In genomic region chr20:51529027-51529749, GRCh38 we compare ENCODE assay signal across 10 cellular contexts. TPM values are rescaled to one million over a fixed set of nuclear protein-coding genes. Genes with fewer than 3 reads are reported as not detected.
DNase-seq lines count a peak whose midpoint lies in the region; ATAC-seq and TF ChIP-seq lines count a peak whose summit lies in the region.
"Had no signal": no experiment of that assay in that cellular context is flagged by ENCODE, and none has a peak within 500 bp of the region (broad histone marks: within the 10 kb centered on the region; RNA-seq: fewer than 3 reads in every experiment).

No MANE protein-coding gene starts in this region.

- H3K27me3 Mint-ChIP-seq in activated CD4-positive, alpha-beta T cell treated with anti-CD3 and anti-CD28 coated beads, Interleukin-2, amount 10 ng/mL, durations not matched to agents 24 days and 14 days = no peaks in the 10 kb centered on the region

- peak overlapping the region; percentile 75 for H3K27ac ChIP-seq in fibroblast of lung (ENCODE audit: insufficient read depth, low read length)
- H3K27ac ChIP-seq: HL-60 had no signal

- no peak for TF ChIP-seq CTCF in fibroblast of lung (conservative IDR thresholded peaks at IDR 0.05 in 1 of 2, IDR thresholded peaks at IDR 0.05 in 1 of 2; ENCODE audit: low read depth in 1 of 2, low read length in 2 of 2)

- H3K9me3 ChIP-seq in fibroblast of lung (ENCODE audit: control insufficient read depth, insufficient read depth, low read depth, low read length) = no peaks in the 10 kb centered on the region

- peak overlapping the region; percentile 98 for H3K27ac Mint-ChIP-seq in activated CD4-positive, alpha-beta T cell treated with anti-CD3 and anti-CD28 coated beads, Interleukin-2, amount 10 ng/mL, durations not matched to agents 24 days and 14 days

- ATAC-seq in GM21786 (IDR thresholded peaks at IDR 0.05; ENCODE audit: unreplicated experiment) (peak; percentile 23), HG02884 (IDR thresholded peaks at IDR 0.05; ENCODE audit: unreplicated experiment) (no peak)

- no peaks in the 10 kb centered on the region for H3K36me3 ChIP-seq in fibroblast of lung (ENCODE audit: control insufficient read depth, insufficient read depth, low read length)

- H2AFZ ChIP-seq in fibroblast of lung (ENCODE audit: low read length) = no peak overlapping the region

- H3K4me2 ChIP-seq in fibroblast of lung (ENCODE audit: extremely low read depth, insufficient read depth, low read length) = peak overlapping the region; percentile 68

- no peaks in the 10 kb centered on the region for H3K79me2 ChIP-seq in fibroblast of lung (ENCODE audit: control insufficient read depth, insufficient read depth, low read length)

- H3K4me1 Mint-ChIP-seq in activated CD4-positive, alpha-beta T cell treated with anti-CD3 and anti-CD28 coated beads, Interleukin-2, amount 10 ng/mL, durations not matched to agents 24 days and 14 days = peaks cover 76% of the 10 kb centered on the region

- intact Hi-C loops in activated CD4-positive, alpha-beta T cell treated with anti-CD3 and anti-CD28 coated beads, Interleukin-2, amount 10 ng/mL, durations not matched to agents 24 days and 14 days (cut with micrococcal nuclease) = loop anchor here (2.0 to 5.0 kb wide), 3 partner anchors 142 to 548 kb away; no protein-coding TSS in a partner anchor

- H4K20me1 ChIP-seq in fibroblast of lung (ENCODE audit: control insufficient read depth, extremely low read depth, insufficient read depth, low read length) = no peaks in the 10 kb centered on the region

- H3K36me3 Mint-ChIP-seq in activated CD4-positive, alpha-beta T cell treated with anti-CD3 and anti-CD28 coated beads, Interleukin-2, amount 10 ng/mL, durations not matched to agents 24 days and 14 days (ENCODE audit: low read depth) = peaks cover 41% of the 10 kb centered on the region

- peak overlapping the region in 2 of 4 experiments; percentile 23 to 36 for H3K4me3 ChIP-seq in fibroblast of lung (replicated peaks in 1 of 4; ENCODE audit: control extremely low read depth in 1 of 4, insufficient read depth in 1 of 4, low read depth in 3 of 4, low read length in 4 of 4)
- H3K4me3 ChIP-seq: coronary artery had no signal

- H3K9ac ChIP-seq in fibroblast of lung (ENCODE audit: insufficient read depth, low read length) = peak overlapping the region; percentile 11

- H3K4me1 ChIP-seq in fibroblast of lung (ENCODE audit: control insufficient read depth, extremely low read depth, insufficient read depth, low read length) = peaks cover 23% of the 10 kb centered on the region

- no peak for DNase-seq in activated CD4-positive, alpha-beta T cell treated with anti-CD3 and anti-CD28 coated beads, Interleukin-2, amount 10 ng/mL, durations not matched to agents 24 days and 14 days
- DNase-seq in fibroblast of lung (ENCODE audit: low read depth in 2 of 2) (peak; percentile 56 to 60), kidney glomerular epithelial cell (lab: John Stamatoyannopoulos, UW) (no peak), ureter (ENCODE audit: low spot score) (no peak), T-helper 9 cell (no peak)
- peak; percentile 41 for DNase-seq in stimulated activated CD8-positive, alpha-beta memory T cell treated with anti-CD3 and anti-CD28 coated beads, Interleukin-4, amount 100 ng/mL, for 24 hours (ENCODE audit: low read depth)

- H3K9me3 Mint-ChIP-seq in activated CD4-positive, alpha-beta T cell treated with anti-CD3 and anti-CD28 coated beads, Interleukin-2, amount 10 ng/mL, durations not matched to agents 24 days and 14 days = no peaks in the 10 kb centered on the region

- peak overlapping the region; percentile 78 for H3K4me3 Mint-ChIP-seq in activated CD4-positive, alpha-beta T cell treated with anti-CD3 and anti-CD28 coated beads, Interleukin-2, amount 10 ng/mL, durations not matched to agents 24 days and 14 days

- H3K27me3 ChIP-seq in fibroblast of lung (ENCODE audit: control insufficient read depth, insufficient read depth, low read length) = no peaks in the 10 kb centered on the region

RNA-seq across cellular contexts. Expression of gene NFATC2, which starts 13.3 kb away (rescaled TPM):
- 65.0 and 66.4 TPM in 2 replicates for total RNA-seq in activated CD4-positive, alpha-beta T cell treated with anti-CD3 and anti-CD28 coated beads, Interleukin-2, amount 10 ng/mL, durations not matched to agents 24 days and 14 days
- under 0.01 and 0.50 TPM in 2 replicates for total RNA-seq in fibroblast of lung
- 0.11 and 1.2 TPM in 2 replicates for polyA plus RNA-seq in fibroblast of lung
- 0.24 and 2.2 TPM in 2 replicates for polyA plus RNA-seq in fibroblast of lung (2012)
- polyA minus RNA-seq in fibroblast of lung (ENCODE audit: low replicate concordance) = 0.26 and 2.8 TPM in 2 replicates
- 10.6 TPM for total RNA-seq in ureter

Comparison
In these comparisons a context has a peak if more than half of its experiments do, and no peak if none do; other contexts are left out.
1. DNase-seq: peak in fibroblast of lung (2 of 2) and stimulated activated CD8-positive, alpha-beta memory T cell treated with anti-CD3 and anti-CD28 coated beads, Interleukin-4, amount 100 ng/mL, for 24 hours (single experiment); none in activated CD4-positive, alpha-beta T cell treated with anti-CD3 and anti-CD28 coated beads, Interleukin-2, amount 10 ng/mL, durations not matched to agents 24 days and 14 days (single experiment), kidney glomerular epithelial cell (single experiment), ureter (single experiment) and T-helper 9 cell (single experiment).